14 cellular contexts compared by ENCODE assay signal in genomic region chr17:29720471-29720990, GRCh38.
A peak's percentile ranks its signal among the peaks of the same experiment; 100 is the strongest.
DNase-seq lines count a peak whose midpoint lies in the region; ATAC-seq, FAIRE-seq and TF ChIP-seq lines count a peak whose summit lies in the region.
"Had no signal": no experiment of that assay in that cellular context is flagged by ENCODE, and none has a peak within 500 bp of the region (broad histone marks: within the 10 kb centered on the region; RNA-seq: fewer than 3 reads in every experiment).

No MANE protein-coding gene starts in this region.

- H3K4me2 ChIP-seq in BLaER1, result peak overlapping the region; percentile 83
- H3K4me2 ChIP-seq in K562 (ENCODE audit: insufficient read depth, low read length), result no peak overlapping the region

- no peaks in the 10 kb centered on the region for H3K27me3 Mint-ChIP-seq in nephron progenitor cell (ENCODE audit: low read depth, poor library complexity)

- no peaks in the 10 kb centered on the region for H3K9me3 ChIP-seq in BLaER1
- H3K9me3 ChIP-seq in HEK293 (ENCODE audit: control insufficient read depth, insufficient read depth, low read depth, low read length), result no peaks in the 10 kb centered on the region
- no peaks in the 10 kb centered on the region for H3K9me3 ChIP-seq in K562 (replicated peaks; ENCODE audit: control insufficient read depth, insufficient read depth, low read depth, low read length)
- H3K9me3 ChIP-seq: BE2C, esophagus squamous epithelium had no signal

- H3K4me3 ChIP-seq in BLaER1 (no peak overlapping the region), HEK293 (ENCODE audit: low read depth, low read length) (no peak overlapping the region), K562 (no peak overlapping the region)
- H3K4me3 ChIP-seq: esophagus squamous epithelium had no signal

- H2AFZ ChIP-seq in K562 (ENCODE audit: low read depth, low read length), result peak overlapping the region; percentile 15; the same call in 1 of the 2 replicates

- H3K27me3 ChIP-seq in BLaER1, result no peaks in the 10 kb centered on the region
- H3K27me3 ChIP-seq in K562 (ENCODE audit: control insufficient read depth in 2 of 2, insufficient read depth in 2 of 2, low read length in 2 of 2), result no peaks in the 10 kb centered on the region
- H3K27me3 ChIP-seq: BE2C, esophagus squamous epithelium had no signal

- H3K36me3 ChIP-seq in BLaER1 (peaks cover 36% of the 10 kb centered on the region), HEK293 (ENCODE audit: control insufficient read depth in 2 of 2, insufficient read depth in 1 of 2, low read length in 2 of 2) (no peaks in the 10 kb centered on the region), K562 (ENCODE audit: control insufficient read depth, insufficient read depth, low read length) (no peaks in the 10 kb centered on the region)
- H3K36me3 ChIP-seq: BE2C, esophagus squamous epithelium had no signal

- no peaks in the 10 kb centered on the region for H3K9me3 Mint-ChIP-seq in nephron progenitor cell

- H3K4me1 ChIP-seq in BLaER1 (peaks cover 59% of the 10 kb centered on the region), HEK293 (ENCODE audit: control insufficient read depth, insufficient read depth, low read length) (peaks cover 8% of the 10 kb centered on the region; the same call in 1 of the 2 replicates), K562 (replicated peaks in 1 of 2; ENCODE audit: control insufficient read depth in 2 of 2, insufficient read depth in 2 of 2, low read length in 2 of 2) (peaks cover 18 to 43% of the 10 kb centered on the region in 2 experiments; a peak in 4 of 5 replicates)

- no TSS peak for BruUV-seq in K562 (replicated peaks; lab: Mats Ljungman, UMichigan)

- no peak for TF ChIP-seq POLR2A in K562 (conservative IDR thresholded peaks at IDR 0.05)

- H3K36me3 Mint-ChIP-seq in nephron progenitor cell (ENCODE audit: low read depth), result peaks cover 6% of the 10 kb centered on the region

- no peaks in the 10 kb centered on the region for H3K9me1 ChIP-seq in K562 (ENCODE audit: control insufficient read depth, insufficient read depth, low read length)

- H3K27ac ChIP-seq in BLaER1, result peak overlapping the region; percentile 92
- no peak overlapping the region for H3K27ac ChIP-seq in HEK293 (ENCODE audit: extremely low read depth, low read depth, low read length)
- peak overlapping the region; percentile 66; the same call in 1 of the 3 replicates for H3K27ac ChIP-seq in K562 (ENCODE audit: extremely low read depth, low read depth, low read length)
- H3K27ac ChIP-seq: RWPE1 had no signal

- WGBS in K562 (ENCODE audit: insufficient coverage, low coverage, missing lambda C conversion rate), result 58% methylated on average over 4 of the region's 4 CpGs

- TF ChIP-seq EP300 in K562 (IDR thresholded peaks at IDR 0.05; ENCODE audit: low read length), result no peak

- ATAC-seq in K562 (no peak), left lobe of liver (no peak)

- H3K79me2 ChIP-seq in K562 (ENCODE audit: control insufficient read depth, insufficient read depth, low read length), result 0 out of 3 replicates have a peak, but pooled peaks cover 2% of the 10 kb centered on the region

- H3K27ac Mint-ChIP-seq in nephron progenitor cell, result peak overlapping the region; percentile 71

- CTCF ChIA-PET in HEK293 (lab: Yijun Ruan, JAX) (interaction anchor here (0.8 kb wide), 1 partner anchor 15 kb away, joined by 5 read pairs; no protein-coding TSS in a partner anchor), K562 (lab: Yijun Ruan, JAX; ENCODE audit: low intra/inter-chr PET ratio) (no interaction called here)

- no peak for TF ChIP-seq RAD21 in K562 (CRISPR knock-in tag; conservative IDR thresholded peaks at IDR 0.05 in 1 of 2, IDR thresholded peaks at IDR 0.05 in 1 of 2)

- no peak for FAIRE-seq in K562 (lab: Jason Lieb, UNC)

- H3K9ac ChIP-seq in BLaER1, result peak overlapping the region; percentile 54
- peak overlapping the region in 1 of 2 experiments; percentile 62; a peak in 1 of 4 replicates for H3K9ac ChIP-seq in K562 (ENCODE audit: insufficient read depth in 1 of 2, low read depth in 2 of 2, low read length in 2 of 2)

- DNase-seq in K562 (ENCODE audit: extremely low read depth in 1 of 4, low spot score in 3 of 4) (no peak), nephron progenitor cell (no peak), left lobe of liver (ENCODE audit: low spot score) (no peak), NCI-H2107 (lab: John Stamatoyannopoulos, UW) (no peak), DMS53 treated with DMSO at 0.1 percent for 48 hours (lab: John Stamatoyannopoulos, UW; ENCODE audit: unreplicated experiment) (no peak)
- no peak for DNase-seq in activated CD4-positive, alpha-beta T cell treated with anti-CD3 and anti-CD28 coated beads for 1 hour
- DNase-seq: activated CD8-positive, alpha-beta memory T cell treated with anti-CD3 and anti-CD28 coated beads for 24 hours; activated naive CD4-positive, alpha-beta T cell; BE2C; esophagus squamous epithelium; NCI-H1417 had no signal

- no peak overlapping the region for H3K4me3 Mint-ChIP-seq in nephron progenitor cell

- in situ Hi-C loops in K562 (cut with MboI), result no loop called here

- TF ChIP-seq CTCF in HEK293 (tag by site-specific recombination; IDR thresholded peaks at IDR 0.05), result no peak
- no peak for TF ChIP-seq CTCF in K562 (IDR thresholded peaks at IDR 0.05 in 2 of 3, conservative IDR thresholded peaks at IDR 0.05 in 1 of 3; ENCODE audit: insufficient read depth in 2 of 3, low read depth in 1 of 3, low read length in 3 of 3)
- no peak for TF ChIP-seq CTCF in nephron progenitor cell (IDR thresholded peaks at IDR 0.05)

- POLR2A ChIA-PET in HEK293 (lab: Yijun Ruan, JAX), result no interaction called here
- POLR2A ChIA-PET in K562 (lab: Yijun Ruan, JAX), result no interaction called here

- intact Hi-C loops in K562 (cut with micrococcal nuclease), result loop anchor here (5.0 kb wide), 3 partner anchors 38 to 83 kb away; no protein-coding TSS in a partner anchor

- peaks cover 48% of the 10 kb centered on the region for H3K4me1 Mint-ChIP-seq in nephron progenitor cell

- H4K20me1 ChIP-seq in BLaER1 (no peaks in the 10 kb centered on the region), K562 (replicated peaks; ENCODE audit: control insufficient read depth, insufficient read depth, low read length) (no peaks in the 10 kb centered on the region)

TF ChIP-seq in HEK293, 187 proteins besides CTCF, POLR2A, EP300 and RAD21:
- TF ChIP-seq PRDM1 (tag by site-specific recombination; IDR thresholded peaks at IDR 0.05), result peak; percentile 69
- TF ChIP-seq PRDM6 (tag by site-specific recombination; IDR thresholded peaks at IDR 0.05), result peak; percentile 63
- TF ChIP-seq ZNF174 (tag by site-specific recombination; IDR thresholded peaks at IDR 0.05), result no peak

TF ChIP-seq in K562, 482 proteins besides CTCF, POLR2A, EP300 and RAD21:
- no peak for TF ChIP-seq SLC30A9 (CRISPR knock-in tag; IDR thresholded peaks at IDR 0.05)
- no peak for TF ChIP-seq KLF1 (tag; IDR thresholded peaks at IDR 0.05)
- TF ChIP-seq DIDO1 (tag; IDR thresholded peaks at IDR 0.05; ENCODE audit: low read depth), result no peak
- TF ChIP-seq, protein P1, sequence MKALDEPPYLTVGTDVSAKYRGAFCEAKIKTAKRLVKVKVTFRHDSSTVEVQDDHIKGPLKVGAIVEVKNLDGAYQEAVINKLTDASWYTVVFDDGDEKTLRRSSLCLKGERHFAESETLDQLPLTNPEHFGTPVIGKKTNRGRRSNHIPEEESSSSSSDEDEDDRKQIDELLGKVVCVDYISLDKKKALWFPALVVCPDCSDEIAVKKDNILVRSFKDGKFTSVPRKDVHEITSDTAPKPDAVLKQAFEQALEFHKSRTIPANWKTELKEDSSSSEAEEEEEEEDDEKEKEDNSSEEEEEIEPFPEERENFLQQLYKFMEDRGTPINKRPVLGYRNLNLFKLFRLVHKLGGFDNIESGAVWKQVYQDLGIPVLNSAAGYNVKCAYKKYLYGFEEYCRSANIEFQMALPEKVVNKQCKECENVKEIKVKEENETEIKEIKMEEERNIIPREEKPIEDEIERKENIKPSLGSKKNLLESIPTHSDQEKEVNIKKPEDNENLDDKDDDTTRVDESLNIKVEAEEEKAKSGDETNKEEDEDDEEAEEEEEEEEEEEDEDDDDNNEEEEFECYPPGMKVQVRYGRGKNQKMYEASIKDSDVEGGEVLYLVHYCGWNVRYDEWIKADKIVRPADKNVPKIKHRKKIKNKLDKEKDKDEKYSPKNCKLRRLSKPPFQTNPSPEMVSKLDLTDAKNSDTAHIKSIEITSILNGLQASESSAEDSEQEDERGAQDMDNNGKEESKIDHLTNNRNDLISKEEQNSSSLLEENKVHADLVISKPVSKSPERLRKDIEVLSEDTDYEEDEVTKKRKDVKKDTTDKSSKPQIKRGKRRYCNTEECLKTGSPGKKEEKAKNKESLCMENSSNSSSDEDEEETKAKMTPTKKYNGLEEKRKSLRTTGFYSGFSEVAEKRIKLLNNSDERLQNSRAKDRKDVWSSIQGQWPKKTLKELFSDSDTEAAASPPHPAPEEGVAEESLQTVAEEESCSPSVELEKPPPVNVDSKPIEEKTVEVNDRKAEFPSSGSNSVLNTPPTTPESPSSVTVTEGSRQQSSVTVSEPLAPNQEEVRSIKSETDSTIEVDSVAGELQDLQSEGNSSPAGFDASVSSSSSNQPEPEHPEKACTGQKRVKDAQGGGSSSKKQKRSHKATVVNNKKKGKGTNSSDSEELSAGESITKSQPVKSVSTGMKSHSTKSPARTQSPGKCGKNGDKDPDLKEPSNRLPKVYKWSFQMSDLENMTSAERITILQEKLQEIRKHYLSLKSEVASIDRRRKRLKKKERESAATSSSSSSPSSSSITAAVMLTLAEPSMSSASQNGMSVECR (CRISPR knock-in tag; IDR thresholded peaks at IDR 0.05), result no peak
- no peak for TF ChIP-seq KLF6 (CRISPR knock-in tag; IDR thresholded peaks at IDR 0.05; ENCODE audit: borderline replicate concordance)
- no peak for TF ChIP-seq ZNF184 (CRISPR knock-in tag; IDR thresholded peaks at IDR 0.05)
